In genomic region chr18:34873966-34874365, GRCh38 we compare ENCODE assay signal across 36 cellular contexts.
"Had no signal": no experiment of that assay in that cellular context is flagged by ENCODE, and none has a peak within 500 bp of the region (broad histone marks: within the 10 kb centered on the region; RNA-seq: fewer than 3 reads in every experiment).

No MANE protein-coding gene starts in this region.

- H3K27me3 Mint-ChIP-seq: activated naive CD4-positive, alpha-beta T cell treated with anti-CD3 and anti-CD28 coated beads, Interleukin-2, amount 50 U/mL, for 24 hours; activated naive CD8-positive, alpha-beta T cell treated with anti-CD3 and anti-CD28 coated beads for 36 hours had no signal

- H3K9me3 ChIP-seq: adrenal gland, ascending aorta, esophagus muscularis mucosa, gastrocnemius medialis, heart left ventricle had no signal

- H3K27ac ChIP-seq: adrenal gland, brain microvascular endothelial cell, esophagus muscularis mucosa, foreskin keratinocyte, heart left ventricle had no signal

- H3K36me3 Mint-ChIP-seq: activated CD4-positive, alpha-beta memory T cell treated with anti-CD3 and anti-CD28 coated beads for 36 hours; activated CD8-positive, alpha-beta memory T cell treated with anti-CD3 and anti-CD28 coated beads, Interleukin-2, amount 10 ng/mL, durations not matched to agents 7 days and 5 days; activated naive CD4-positive, alpha-beta T cell treated with anti-CD3 and anti-CD28 coated beads, Interleukin-2, amount 50 U/mL, for 24 hours; activated naive CD8-positive, alpha-beta T cell treated with anti-CD3 and anti-CD28 coated beads for 36 hours had no signal

- DNase-seq: activated CD4-positive, alpha-beta memory T cell treated with anti-CD3 and anti-CD28 coated beads for 36 hours; activated CD4-positive, alpha-beta T cell treated with anti-CD3 and anti-CD28 coated beads for 4 hours; activated CD4-positive, alpha-beta T cell treated with anti-CD3 and anti-CD28 coated beads, Interleukin-2, amount 50 U/mL, for 1 hour; activated CD4-positive, CD25-positive, alpha-beta regulatory T cell; activated CD4-positive, CD25-positive, alpha-beta regulatory T cell treated with anti-CD3 and anti-CD28 coated beads, Interleukin-2, amount 50 U/mL, for 72 hours; activated CD8-positive, alpha-beta memory T cell treated with anti-CD3 and anti-CD28 coated beads, Interleukin-2, amount 10 ng/mL, durations not matched to agents 7 days and 5 days; activated CD8-positive, alpha-beta memory T cell treated with anti-CD3 and anti-CD28 coated beads, Interleukin-2, amount 50 U/mL, for 4 hours; activated CD8-positive, alpha-beta T cell treated with anti-CD3 and anti-CD28 coated beads, Interleukin-2, amount 10 ng/mL, durations not matched to agents 7 days and 5 days; activated effector memory CD4-positive, alpha-beta T cell treated with anti-CD3 and anti-CD28 coated beads, Interleukin-2, amount 50 U/mL, for 16 hours; activated naive CD4-positive, alpha-beta T cell treated with anti-CD3 and anti-CD28 coated beads for 36 hours; activated naive CD8-positive, alpha-beta T cell treated with anti-CD3 and anti-CD28 coated beads for 36 hours; activated naive CD8-positive, alpha-beta T cell treated with anti-CD3 and anti-CD28 coated beads, Interleukin-2, amount 50 U/mL, for 24 hours; activated T-cell treated with anti-CD3 and anti-CD28 coated beads, Interleukin-2, amount 50 U/mL, for 1 hour; activated T-cell treated with anti-CD3 and anti-CD28 coated beads, Interleukin-2, amount 50 U/mL, for 48 hours; adrenal gland; brain microvascular endothelial cell; cortex of kidney; dermis blood vessel endothelial cell; effector CD4-positive, alpha-beta T cell; effector memory CD8-positive, alpha-beta T cell; erythroblast; foreskin keratinocyte; gastrocnemius medialis; glutamatergic neuron; heart left ventricle; SW 1271; T-helper 1 cell; T-helper 17 cell; T1000 had no signal

- H3K27me3 ChIP-seq: adrenal gland, ascending aorta, brain microvascular endothelial cell, esophagus muscularis mucosa, foreskin keratinocyte, gastrocnemius medialis, heart left ventricle had no signal

- H3K4me1 ChIP-seq: adrenal gland, ascending aorta, esophagus muscularis mucosa, foreskin keratinocyte, heart left ventricle had no signal

- ATAC-seq: activated CD8-positive, alpha-beta memory T cell treated with anti-CD3 and anti-CD28 coated beads, Interleukin-2, amount 10 ng/mL, durations not matched to agents 7 days and 5 days; activated CD8-positive, alpha-beta T cell treated with anti-CD3 and anti-CD28 coated beads, Interleukin-2, amount 10 ng/mL, durations not matched to agents 7 days and 5 days; activated naive CD8-positive, alpha-beta T cell treated with anti-CD3 and anti-CD28 coated beads, Interleukin-2, amount 50 U/mL, for 24 hours; effector memory CD8-positive, alpha-beta T cell; foreskin keratinocyte; gastrocnemius medialis; T-helper 17 cell had no signal

- H3K4me3 Mint-ChIP-seq: activated CD4-positive, alpha-beta memory T cell treated with anti-CD3 and anti-CD28 coated beads for 36 hours; activated CD8-positive, alpha-beta memory T cell treated with anti-CD3 and anti-CD28 coated beads, Interleukin-2, amount 10 ng/mL, durations not matched to agents 7 days and 5 days; activated CD8-positive, alpha-beta T cell treated with anti-CD3 and anti-CD28 coated beads, Interleukin-2, amount 10 ng/mL, durations not matched to agents 7 days and 5 days; activated naive CD4-positive, alpha-beta T cell treated with anti-CD3 and anti-CD28 coated beads for 36 hours; activated naive CD4-positive, alpha-beta T cell treated with anti-CD3 and anti-CD28 coated beads, Interleukin-2, amount 50 U/mL, for 24 hours; activated naive CD8-positive, alpha-beta T cell treated with anti-CD3 and anti-CD28 coated beads for 36 hours; activated naive CD8-positive, alpha-beta T cell treated with anti-CD3 and anti-CD28 coated beads, Interleukin-2, amount 50 U/mL, for 24 hours; activated T-helper 1 cell treated with anti-CD3 and anti-CD28 coated beads, Interleukin-12 subunit alpha, Interleukin-12 subunit beta, Interleukin-2, Interleukin-4 antibody, amounts not matched to agents 30 ng/mL and 10 ng/mL and 1 ng/mL, durations not matched to agents 14 hours and 24 hours and 36 hours; central memory CD8-positive, alpha-beta T cell; effector memory CD8-positive, alpha-beta T cell; T-helper 17 cell; T-helper 2 cell treated with Interferon-gamma antibody and Interleukin-4, amounts not matched to agents 5 μg/mL and 100 μg/mL, for 36 hours had no signal

- H3K9me3 Mint-ChIP-seq: activated CD4-positive, alpha-beta memory T cell treated with anti-CD3 and anti-CD28 coated beads for 36 hours; activated naive CD4-positive, alpha-beta T cell treated with anti-CD3 and anti-CD28 coated beads for 36 hours; activated naive CD4-positive, alpha-beta T cell treated with anti-CD3 and anti-CD28 coated beads, Interleukin-2, amount 50 U/mL, for 24 hours; activated naive CD8-positive, alpha-beta T cell treated with anti-CD3 and anti-CD28 coated beads for 36 hours; activated naive CD8-positive, alpha-beta T cell treated with anti-CD3 and anti-CD28 coated beads, Interleukin-2, amount 50 U/mL, for 24 hours; activated T-helper 1 cell treated with anti-CD3 and anti-CD28 coated beads, Interleukin-12 subunit alpha, Interleukin-12 subunit beta, Interleukin-2, Interleukin-4 antibody, amounts not matched to agents 30 ng/mL and 10 ng/mL and 1 ng/mL, durations not matched to agents 14 hours and 24 hours and 36 hours; activated T-helper 2 cell treated with anti-CD3 and anti-CD28 coated beads, Interferon-gamma antibody, Interleukin-2, Interleukin-4, amounts not matched to agents 10 μg/mL and 5 μg/mL and 100 μg/mL, durations not matched to agents 14 hours and 24 hours and 36 hours; central memory CD8-positive, alpha-beta T cell; effector memory CD8-positive, alpha-beta T cell; T-helper 2 cell treated with Interferon-gamma antibody and Interleukin-4, amounts not matched to agents 5 μg/mL and 100 μg/mL, for 36 hours had no signal

- H3K4me3 ChIP-seq: adrenal gland, ascending aorta, esophagus muscularis mucosa, gastrocnemius medialis, heart left ventricle had no signal

- H3K27ac Mint-ChIP-seq: activated CD4-positive, alpha-beta memory T cell treated with anti-CD3 and anti-CD28 coated beads for 36 hours; activated CD8-positive, alpha-beta memory T cell treated with anti-CD3 and anti-CD28 coated beads, Interleukin-2, amount 10 ng/mL, durations not matched to agents 7 days and 5 days; activated CD8-positive, alpha-beta T cell treated with anti-CD3 and anti-CD28 coated beads, Interleukin-2, amount 10 ng/mL, durations not matched to agents 7 days and 5 days; activated naive CD4-positive, alpha-beta T cell treated with anti-CD3 and anti-CD28 coated beads for 36 hours; activated naive CD4-positive, alpha-beta T cell treated with anti-CD3 and anti-CD28 coated beads, Interleukin-2, amount 50 U/mL, for 24 hours; activated naive CD8-positive, alpha-beta T cell treated with anti-CD3 and anti-CD28 coated beads for 36 hours; activated naive CD8-positive, alpha-beta T cell treated with anti-CD3 and anti-CD28 coated beads, Interleukin-2, amount 50 U/mL, for 24 hours; activated T-helper 1 cell treated with anti-CD3 and anti-CD28 coated beads, Interleukin-12 subunit alpha, Interleukin-12 subunit beta, Interleukin-2, Interleukin-4 antibody, amounts not matched to agents 30 ng/mL and 10 ng/mL and 1 ng/mL, durations not matched to agents 14 hours and 24 hours and 36 hours; activated T-helper 2 cell treated with anti-CD3 and anti-CD28 coated beads, Interferon-gamma antibody, Interleukin-2, Interleukin-4, amounts not matched to agents 10 μg/mL and 5 μg/mL and 100 μg/mL, durations not matched to agents 14 hours and 24 hours and 36 hours; effector memory CD8-positive, alpha-beta T cell; T-helper 17 cell; T-helper 2 cell treated with Interferon-gamma antibody and Interleukin-4, amounts not matched to agents 5 μg/mL and 100 μg/mL, for 36 hours had no signal

- H3K4me1 Mint-ChIP-seq: central memory CD8-positive, alpha-beta T cell; T-helper 17 cell had no signal

- H3K36me3 ChIP-seq: adrenal gland, brain microvascular endothelial cell had no signal
